Comparison of ENCODE assay signal across 14 cellular contexts in genomic region chr15:31237042-31237324, GRCh38.
DNase-seq lines count a peak whose midpoint lies in the region; TF ChIP-seq lines count a peak whose summit lies in the region.
"Had no signal": no experiment of that assay in that cellular context is flagged by ENCODE, and none has a peak within 500 bp of the region (broad histone marks: within the 10 kb centered on the region; RNA-seq: fewer than 3 reads in every experiment).

No MANE protein-coding gene starts in this region.

- H2BK15ac ChIP-seq in mesendoderm (replicated peaks; ENCODE audit: low read depth): no peak overlapping the region

- no peak overlapping the region for H2BK5ac ChIP-seq in mesendoderm (ENCODE audit: low read length)

- TF ChIP-seq CTCF in MM.1S (IDR thresholded peaks at IDR 0.05; ENCODE audit: low read length) (no peak), esophagus squamous epithelium (IDR thresholded peaks at IDR 0.05) (no peak)

- H3K27ac ChIP-seq in BLaER1 (peak overlapping the region; percentile 77; the same call in 1 of the 2 replicates), MM.1S (ENCODE audit: low read length) (peak overlapping the region; percentile 83; the same call in 1 of the 2 replicates), esophagus squamous epithelium (peak overlapping the region in 3 of 4 donors; percentile 23 to 82 (median 77)), skeletal muscle tissue (ENCODE audit: low read depth, low read length) (peak overlapping the region; percentile 37), mesendoderm (ENCODE audit: low read depth, low read length) (no peak overlapping the region)

- H3K9me3 ChIP-seq in BLaER1 (peaks cover 9% of the 10 kb centered on the region; the same call in 1 of the 2 replicates), MM.1S (replicated peaks; ENCODE audit: insufficient read depth, low read length) (no peaks in the 10 kb centered on the region), esophagus squamous epithelium (no peaks in the 10 kb centered on the region), skeletal muscle tissue (ENCODE audit: control insufficient read depth in 3 of 3, low read length in 3 of 3) (no peaks in the 10 kb centered on the region)

- no peaks in the 10 kb centered on the region for H3K79me1 ChIP-seq in mesendoderm (ENCODE audit: low read length)

- WGBS in esophagus squamous epithelium, 2 donors: 90 to 94% methylated on average over 3 of the region's 3 CpGs
- no CpG with 5 or more reads among the region's 3 CpGs for WGBS in mesendoderm (ENCODE audit: extremely low coverage, insufficient coverage, low lambda C conversion rate)

- H3K27me3 ChIP-seq in BLaER1: no peaks in the 10 kb centered on the region
- H3K27me3 ChIP-seq in MM.1S (replicated peaks; ENCODE audit: insufficient read depth, low read length): no peaks in the 10 kb centered on the region
- H3K27me3 ChIP-seq in esophagus squamous epithelium: no peaks in the 10 kb centered on the region
- no peaks in the 10 kb centered on the region for H3K27me3 ChIP-seq in skeletal muscle tissue (ENCODE audit: control insufficient read depth in 3 of 3, insufficient read depth in 3 of 3, low read length in 3 of 3)
- H3K27me3 ChIP-seq in mesendoderm (ENCODE audit: insufficient read depth, low read length, poor library complexity): no peaks in the 10 kb centered on the region

- no peak overlapping the region for H2AFZ ChIP-seq in MM.1S (ENCODE audit: low read length)

- no peak overlapping the region for H4K5ac ChIP-seq in mesendoderm (ENCODE audit: low read length)

- no peak overlapping the region for H2BK120ac ChIP-seq in mesendoderm (ENCODE audit: low read depth, low read length)

- no peak for DNase-seq in MM.1S
- DNase-seq in esophagus squamous epithelium (lab: John Stamatoyannopoulos, UW): no peak
- DNase-seq in mesendoderm: no peak
- no peak for DNase-seq in stimulated activated CD4-positive, alpha-beta T cell treated with anti-CD3 and anti-CD28 coated beads, Interleukin-2, amount 100 ng/mL, for 48 hours
- no peak for DNase-seq in retina
- no peak for DNase-seq in pons (ENCODE audit: low spot score)
- DNase-seq: activated T-cell treated with anti-CD3 and anti-CD28 coated beads for 4 hours; CD4-positive, alpha-beta memory T cell; effector memory CD8-positive, alpha-beta T cell; glutamatergic neuron; stimulated activated CD4-positive, alpha-beta T cell treated with anti-CD3 and anti-CD28 coated beads, Interleukin-15, amount 100 ng/mL, for 24 hours; T-cell had no signal

- H4K20me1 ChIP-seq in BLaER1: no peaks in the 10 kb centered on the region
- H4K20me1 ChIP-seq in MM.1S (ENCODE audit: insufficient read depth, low read length): no peaks in the 10 kb centered on the region

- no peak overlapping the region for H3K4ac ChIP-seq in mesendoderm (ENCODE audit: low read depth, low read length)

- no peaks in the 10 kb centered on the region for H3K36me3 ChIP-seq in BLaER1
- no peaks in the 10 kb centered on the region for H3K36me3 ChIP-seq in MM.1S (replicated peaks; ENCODE audit: insufficient read depth, low read length)
- H3K36me3 ChIP-seq in esophagus squamous epithelium: no peaks in the 10 kb centered on the region
- H3K36me3 ChIP-seq in skeletal muscle tissue (ENCODE audit: control insufficient read depth in 3 of 3, insufficient read depth in 3 of 3, low read length in 3 of 3): no peaks in the 10 kb centered on the region
- no peaks in the 10 kb centered on the region for H3K36me3 ChIP-seq in mesendoderm (ENCODE audit: control insufficient read depth, insufficient read depth, low read length)

- H3K4me2 ChIP-seq in BLaER1: peak overlapping the region; percentile 82
- H3K4me2 ChIP-seq in MM.1S (ENCODE audit: low read depth, low read length): no peak overlapping the region
- H3K4me2 ChIP-seq in mesendoderm (ENCODE audit: low read length): no peak overlapping the region

- intact Hi-C loops in esophagus squamous epithelium (cut with DNase I): no loop called here

- H2AK5ac ChIP-seq in mesendoderm (ENCODE audit: low read length): no peak overlapping the region

- no peaks in the 10 kb centered on the region for H3K79me2 ChIP-seq in MM.1S (ENCODE audit: low read length)
- no peaks in the 10 kb centered on the region for H3K79me2 ChIP-seq in mesendoderm (ENCODE audit: control insufficient read depth, insufficient read depth, low read length)

- H3K18ac ChIP-seq in mesendoderm (ENCODE audit: low read length): no peak overlapping the region

- H3K4me3 ChIP-seq in BLaER1: no peak overlapping the region
- no peak overlapping the region for H3K4me3 ChIP-seq in MM.1S (ENCODE audit: low read length)
- H3K4me3 ChIP-seq in esophagus squamous epithelium: no peak overlapping the region
- no peak overlapping the region for H3K4me3 ChIP-seq in skeletal muscle tissue (ENCODE audit: low read length in 3 of 3)
- no peak overlapping the region for H3K4me3 ChIP-seq in mesendoderm (ENCODE audit: low read length)

- H3K23ac ChIP-seq in mesendoderm (ENCODE audit: low read length): no peak overlapping the region

- H3K9ac ChIP-seq in BLaER1 (no peak overlapping the region; the same call in 1 of the 2 replicates), MM.1S (ENCODE audit: low read length) (no peak overlapping the region), skeletal muscle tissue (ENCODE audit: low read depth in 1 of 3, low read length in 3 of 3) (no peak overlapping the region), mesendoderm (ENCODE audit: low read length) (no peak overlapping the region)

- peaks cover 6% of the 10 kb centered on the region for H3F3A ChIP-seq in MM.1S (ENCODE audit: insufficient read depth, low read length)

- H3K4me1 ChIP-seq in BLaER1 (peaks cover 77% of the 10 kb centered on the region), MM.1S (ENCODE audit: low read length) (peaks cover 41% of the 10 kb centered on the region), esophagus squamous epithelium (peaks cover 5 to 21% (median 15%) of the 10 kb centered on the region in 3 donors), skeletal muscle tissue (ENCODE audit: control insufficient read depth in 3 of 3, insufficient read depth in 3 of 3, low read length in 3 of 3) (peaks cover 9 to 16% (median 12%) of the 10 kb centered on the region in 3 donors), mesendoderm (ENCODE audit: control insufficient read depth, low read depth, low read length) (no peaks in the 10 kb centered on the region)

- H4K8ac ChIP-seq in mesendoderm (ENCODE audit: low read depth, low read length): no peak overlapping the region

- H3K9me2 ChIP-seq in MM.1S (replicated peaks; ENCODE audit: insufficient read depth, low read length): no peaks in the 10 kb centered on the region

- TF ChIP-seq POLR2A in esophagus squamous epithelium (IDR thresholded peaks at IDR 0.05): no peak

- no peak overlapping the region for H3K56ac ChIP-seq in mesendoderm (ENCODE audit: low read length)
